ENCODE assay signal across 1 cellular context in genomic region chr3:169846458-169847193, GRCh38.
TF ChIP-seq lines count a peak whose summit lies in the region.

No MANE protein-coding gene starts in this region.

TF ChIP-seq in GM12878, 131 proteins besides CTCF, POLR2A, EP300 and RAD21 (continued from another document and continues in another):
- 0 out of 2 replicates have a peak, but pooled peaks have one; percentile 15 for TF ChIP-seq TCF7 (IDR thresholded peaks at IDR 0.05; ENCODE audit: borderline replicate concordance)
- no peak for TF ChIP-seq E2F8 (IDR thresholded peaks at IDR 0.05; ENCODE audit: low read depth, partially characterized antibody)
- no peak for TF ChIP-seq FOS (IDR thresholded peaks at IDR 0.05; ENCODE audit: borderline replicate concordance, extremely low read depth, insufficient read length)
- peak; percentile 62 for TF ChIP-seq MEF2B (IDR thresholded peaks at IDR 0.05; ENCODE audit: partially characterized antibody, poor library complexity, severe bottlenecking)
- TF ChIP-seq DPF2 (IDR thresholded peaks at IDR 0.05), result peak; percentile 45; the same call in 1 of the 2 replicates
- peak; percentile 76; the same call in 1 of the 2 replicates for TF ChIP-seq MTA3 (IDR thresholded peaks at IDR 0.05; ENCODE audit: borderline replicate concordance, low read length)
- peak; percentile 56 to 58 for TF ChIP-seq IKZF2 (IDR thresholded peaks at IDR 0.05)
- no peak for TF ChIP-seq ZBTB33 (IDR thresholded peaks at IDR 0.05)
- 0 out of 4 replicates have a peak, but pooled peaks of 1 of the 2 experiments have one; percentile 41 for TF ChIP-seq CEBPB (IDR thresholded peaks at IDR 0.05; ENCODE audit: borderline replicate concordance in 1 of 2, low read depth in 2 of 2, low read length in 2 of 2)
- TF ChIP-seq RUNX3 (IDR thresholded peaks at IDR 0.05; ENCODE audit: low read length), result peak; percentile 97
- peak; percentile 31; the same call in 1 of the 2 replicates for TF ChIP-seq SREBF1 (IDR thresholded peaks at IDR 0.05; ENCODE audit: low read length)
- no peak for TF ChIP-seq RBBP5 (conservative IDR thresholded peaks at IDR 0.05)
- TF ChIP-seq IRF4 (IDR thresholded peaks at IDR 0.05; ENCODE audit: low read depth, low read length), result peak; percentile 88
- TF ChIP-seq EED (IDR thresholded peaks at IDR 0.05; ENCODE audit: low read depth), result peak; percentile 84
- TF ChIP-seq ASH2L (IDR thresholded peaks at IDR 0.05; ENCODE audit: borderline replicate concordance, low read depth), result no peak
- no peak for TF ChIP-seq CHD2 (IDR thresholded peaks at IDR 0.05; ENCODE audit: borderline replicate concordance, low read depth, low read length)
- TF ChIP-seq IRF5 (IDR thresholded peaks at IDR 0.05; ENCODE audit: borderline replicate concordance), result no peak
- no peak for TF ChIP-seq HDAC2 (IDR thresholded peaks at IDR 0.05)
- TF ChIP-seq POU2F2 (IDR thresholded peaks at IDR 0.05; ENCODE audit: borderline replicate concordance, low read depth, low read length), result peak; percentile 59; the same call in 2 of the 3 replicates
- no peak for TF ChIP-seq ZNF274 (IDR thresholded peaks at IDR 0.05; ENCODE audit: insufficient read depth, insufficient read length)
- peak; percentile 71 for TF ChIP-seq MEF2A (IDR thresholded peaks at IDR 0.05; ENCODE audit: insufficient read depth, low read depth, low read length)
- TF ChIP-seq PAX8 (IDR thresholded peaks at IDR 0.05), result no peak
- TF ChIP-seq IKZF1 (conservative IDR thresholded peaks at IDR 0.05), result peak; percentile 30; the same call in 1 of the 2 replicates
- peak in 1 of 2 experiments; percentile 36; a peak in 1 of 4 replicates for TF ChIP-seq BHLHE40 (IDR thresholded peaks at IDR 0.05; ENCODE audit: borderline replicate concordance in 1 of 2, low read depth in 2 of 2, low read length in 1 of 2)
- TF ChIP-seq, protein P1, sequence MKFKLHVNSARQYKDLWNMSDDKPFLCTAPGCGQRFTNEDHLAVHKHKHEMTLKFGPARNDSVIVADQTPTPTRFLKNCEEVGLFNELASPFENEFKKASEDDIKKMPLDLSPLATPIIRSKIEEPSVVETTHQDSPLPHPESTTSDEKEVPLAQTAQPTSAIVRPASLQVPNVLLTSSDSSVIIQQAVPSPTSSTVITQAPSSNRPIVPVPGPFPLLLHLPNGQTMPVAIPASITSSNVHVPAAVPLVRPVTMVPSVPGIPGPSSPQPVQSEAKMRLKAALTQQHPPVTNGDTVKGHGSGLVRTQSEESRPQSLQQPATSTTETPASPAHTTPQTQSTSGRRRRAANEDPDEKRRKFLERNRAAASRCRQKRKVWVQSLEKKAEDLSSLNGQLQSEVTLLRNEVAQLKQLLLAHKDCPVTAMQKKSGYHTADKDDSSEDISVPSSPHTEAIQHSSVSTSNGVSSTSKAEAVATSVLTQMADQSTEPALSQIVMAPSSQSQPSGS (IDR thresholded peaks at IDR 0.05; ENCODE audit: low read length), result peak; percentile 81
- no peak for TF ChIP-seq BMI1 (IDR thresholded peaks at IDR 0.05; ENCODE audit: borderline replicate concordance)
- 0 out of 4 replicates have a peak, but pooled peaks of 1 of the 2 experiments have one; percentile 36 for TF ChIP-seq SRF (IDR thresholded peaks at IDR 0.05; ENCODE audit: low read depth in 2 of 2, low read length in 2 of 2)
- TF ChIP-seq CEBPZ (IDR thresholded peaks at IDR 0.05; ENCODE audit: low read depth, low read length), result no peak
- TF ChIP-seq, protein P2, sequence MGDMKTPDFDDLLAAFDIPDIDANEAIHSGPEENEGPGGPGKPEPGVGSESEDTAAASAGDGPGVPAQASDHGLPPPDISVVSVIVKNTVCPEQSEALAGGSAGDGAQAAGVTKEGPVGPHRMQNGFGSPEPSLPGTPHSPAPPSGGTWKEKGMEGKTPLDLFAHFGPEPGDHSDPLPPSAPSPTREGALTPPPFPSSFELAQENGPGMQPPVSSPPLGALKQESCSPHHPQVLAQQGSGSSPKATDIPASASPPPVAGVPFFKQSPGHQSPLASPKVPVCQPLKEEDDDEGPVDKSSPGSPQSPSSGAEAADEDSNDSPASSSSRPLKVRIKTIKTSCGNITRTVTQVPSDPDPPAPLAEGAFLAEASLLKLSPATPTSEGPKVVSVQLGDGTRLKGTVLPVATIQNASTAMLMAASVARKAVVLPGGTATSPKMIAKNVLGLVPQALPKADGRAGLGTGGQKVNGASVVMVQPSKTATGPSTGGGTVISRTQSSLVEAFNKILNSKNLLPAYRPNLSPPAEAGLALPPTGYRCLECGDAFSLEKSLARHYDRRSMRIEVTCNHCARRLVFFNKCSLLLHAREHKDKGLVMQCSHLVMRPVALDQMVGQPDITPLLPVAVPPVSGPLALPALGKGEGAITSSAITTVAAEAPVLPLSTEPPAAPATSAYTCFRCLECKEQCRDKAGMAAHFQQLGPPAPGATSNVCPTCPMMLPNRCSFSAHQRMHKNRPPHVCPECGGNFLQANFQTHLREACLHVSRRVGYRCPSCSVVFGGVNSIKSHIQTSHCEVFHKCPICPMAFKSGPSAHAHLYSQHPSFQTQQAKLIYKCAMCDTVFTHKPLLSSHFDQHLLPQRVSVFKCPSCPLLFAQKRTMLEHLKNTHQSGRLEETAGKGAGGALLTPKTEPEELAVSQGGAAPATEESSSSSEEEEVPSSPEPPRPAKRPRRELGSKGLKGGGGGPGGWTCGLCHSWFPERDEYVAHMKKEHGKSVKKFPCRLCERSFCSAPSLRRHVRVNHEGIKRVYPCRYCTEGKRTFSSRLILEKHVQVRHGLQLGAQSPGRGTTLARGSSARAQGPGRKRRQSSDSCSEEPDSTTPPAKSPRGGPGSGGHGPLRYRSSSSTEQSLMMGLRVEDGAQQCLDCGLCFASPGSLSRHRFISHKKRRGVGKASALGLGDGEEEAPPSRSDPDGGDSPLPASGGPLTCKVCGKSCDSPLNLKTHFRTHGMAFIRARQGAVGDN (IDR thresholded peaks at IDR 0.05), result no peak
- TF ChIP-seq, protein P3, sequence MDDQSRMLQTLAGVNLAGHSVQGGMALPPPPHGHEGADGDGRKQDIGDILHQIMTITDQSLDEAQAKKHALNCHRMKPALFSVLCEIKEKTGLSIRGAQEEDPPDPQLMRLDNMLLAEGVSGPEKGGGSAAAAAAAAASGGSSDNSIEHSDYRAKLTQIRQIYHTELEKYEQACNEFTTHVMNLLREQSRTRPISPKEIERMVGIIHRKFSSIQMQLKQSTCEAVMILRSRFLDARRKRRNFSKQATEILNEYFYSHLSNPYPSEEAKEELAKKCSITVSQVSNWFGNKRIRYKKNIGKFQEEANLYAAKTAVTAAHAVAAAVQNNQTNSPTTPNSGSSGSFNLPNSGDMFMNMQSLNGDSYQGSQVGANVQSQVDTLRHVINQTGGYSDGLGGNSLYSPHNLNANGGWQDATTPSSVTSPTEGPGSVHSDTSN (IDR thresholded peaks at IDR 0.05; ENCODE audit: insufficient replicate concordance, low read depth, low read length), result no peak
- TF ChIP-seq BRCA1 (IDR thresholded peaks at IDR 0.05; ENCODE audit: low read depth, low read length), result no peak
- no peak for TF ChIP-seq SREBF2 (IDR thresholded peaks at IDR 0.05; ENCODE audit: low read length)
- peak; percentile 93 for TF ChIP-seq NFIC (IDR thresholded peaks at IDR 0.05; ENCODE audit: low read depth, low read length)
- peak; percentile 25; the same call in 1 of the 2 replicates for TF ChIP-seq TCF3 (IDR thresholded peaks at IDR 0.05; ENCODE audit: borderline replicate concordance, insufficient read depth, low read depth, low read length)
- peak; percentile 89 for TF ChIP-seq ZNF217 (IDR thresholded peaks at IDR 0.05)
- peak; percentile 72; the same call in 1 of the 2 replicates for TF ChIP-seq PAX5 (IDR thresholded peaks at IDR 0.05; ENCODE audit: borderline replicate concordance, low read depth, low read length)
- peak; percentile 80 for TF ChIP-seq CBFB (IDR thresholded peaks at IDR 0.05; ENCODE audit: low read depth)
- no peak for TF ChIP-seq SP1 (IDR thresholded peaks at IDR 0.05; ENCODE audit: low read depth, low read length)
- no peak for TF ChIP-seq SUPT20H (IDR thresholded peaks at IDR 0.05; ENCODE audit: borderline replicate concordance, control insufficient read depth, low read depth, low read length)
- TF ChIP-seq FOXM1 (IDR thresholded peaks at IDR 0.05; ENCODE audit: low read depth, low read length), result peak; percentile 85
- peak; percentile 55; the same call in 1 of the 2 replicates for TF ChIP-seq MTA2 (IDR thresholded peaks at IDR 0.05; ENCODE audit: low read depth)
- TF ChIP-seq ATF7 (IDR thresholded peaks at IDR 0.05; ENCODE audit: low read depth), result peak; percentile 29; the same call in 1 of the 2 replicates
- TF ChIP-seq GABPA (IDR thresholded peaks at IDR 0.05; ENCODE audit: low read depth), result peak; percentile 52
- peak; percentile 41; the same call in 1 of the 2 replicates for TF ChIP-seq CREB1 (IDR thresholded peaks at IDR 0.05; ENCODE audit: low read depth)
- TF ChIP-seq KDM1A (IDR thresholded peaks at IDR 0.05; ENCODE audit: borderline replicate concordance), result no peak
